ENCODE assay signal across 8 cellular contexts in the genomic region with DNA sequence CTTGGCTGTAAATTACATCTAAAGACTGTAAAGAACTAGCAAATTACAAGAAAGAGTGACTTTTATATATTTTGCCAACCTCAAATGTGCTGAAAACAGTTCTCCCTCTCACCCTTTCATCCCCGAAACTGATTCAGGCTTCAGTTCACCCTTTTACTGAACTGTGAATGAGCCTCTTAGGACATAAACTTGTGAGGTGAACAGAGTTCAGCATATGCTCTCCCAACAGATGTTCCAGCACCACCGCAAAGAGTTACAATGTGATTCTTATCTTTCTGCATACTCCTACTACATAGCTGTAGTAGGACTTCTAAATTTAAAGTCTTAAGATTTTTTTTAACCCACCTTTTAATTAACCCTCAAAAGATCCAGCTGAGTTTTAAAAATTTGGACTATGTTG. TPM values are rescaled to one million over a fixed set of nuclear protein-coding genes. Genes with fewer than 3 reads are reported as not detected.
DNase-seq lines count a peak whose midpoint lies in the region; FAIRE-seq and TF ChIP-seq lines count a peak whose summit lies in the region.

No MANE protein-coding gene starts in this region.

- H3K4me3 Mint-ChIP-seq in activated naive CD4-positive, alpha-beta T cell treated with anti-CD3 and anti-CD28 coated beads, Interleukin-2, amount 10 ng/mL, durations not matched to agents 7 days and 5 days = peak overlapping the region; percentile 94
- H3K4me3 Mint-ChIP-seq in activated T-helper 1 cell treated with anti-CD3 and anti-CD28 coated beads, Interleukin-12 subunit alpha, Interleukin-12 subunit beta, Interleukin-2, Interleukin-4 antibody, amounts not matched to agents 30 ng/mL and 10 ng/mL and 1 ng/mL, durations not matched to agents 14 hours and 24 hours and 36 hours = peak overlapping the region; percentile 95

- H2AFZ ChIP-seq in keratinocyte (ENCODE audit: control insufficient read depth, low read length) = no peak overlapping the region

- in situ Hi-C loops in transverse colon (cut with MboI; ENCODE audit: low pct_ligation_motif_present in 1 of 4, low pct_unique_long_range_greater_than_20kb in 1 of 4, low sequenced_read_pairs in 3 of 4) (no loop called here), GM13976 (cut with MboI; ENCODE audit: low sequenced_read_pairs, unreplicated experiment) (no loop called here)

- H3K27me3 ChIP-seq in keratinocyte (ENCODE audit: control insufficient read depth, extremely low read depth, insufficient read depth, low read length) (no peaks in the 10 kb centered on the region), transverse colon (no peaks in the 10 kb centered on the region)

- H3K27ac Mint-ChIP-seq in activated naive CD4-positive, alpha-beta T cell treated with anti-CD3 and anti-CD28 coated beads, Interleukin-2, amount 10 ng/mL, durations not matched to agents 7 days and 5 days = peak overlapping the region; percentile 92
- H3K27ac Mint-ChIP-seq in activated T-helper 1 cell treated with anti-CD3 and anti-CD28 coated beads, Interleukin-12 subunit alpha, Interleukin-12 subunit beta, Interleukin-2, Interleukin-4 antibody, amounts not matched to agents 30 ng/mL and 10 ng/mL and 1 ng/mL, durations not matched to agents 14 hours and 24 hours and 36 hours = peak overlapping the region; percentile 94

- peak overlapping the region; percentile 94 for H3K9ac ChIP-seq in keratinocyte (ENCODE audit: control insufficient read depth, extremely low read depth, insufficient read depth, low read length)

- H3K27ac ChIP-seq in keratinocyte (ENCODE audit: control insufficient read depth, insufficient read depth, low read length) = peak overlapping the region; percentile 81
- H3K27ac ChIP-seq in transverse colon = no peak overlapping the region
- H3K27ac ChIP-seq in RWPE1 = no peak overlapping the region

- peak overlapping the region; percentile 95 for H3K4me2 ChIP-seq in keratinocyte (ENCODE audit: control insufficient read depth, extremely low read depth, insufficient read depth, low read depth, low read length)

- H3K9me3 ChIP-seq in keratinocyte (ENCODE audit: control insufficient read depth, low read depth, low read length) = no peaks in the 10 kb centered on the region
- no peaks in the 10 kb centered on the region for H3K9me3 ChIP-seq in transverse colon

- H3K4me1 Mint-ChIP-seq in activated naive CD4-positive, alpha-beta T cell treated with anti-CD3 and anti-CD28 coated beads, Interleukin-2, amount 10 ng/mL, durations not matched to agents 7 days and 5 days = peaks cover 29% of the 10 kb centered on the region
- peaks cover 32% of the 10 kb centered on the region for H3K4me1 Mint-ChIP-seq in activated T-helper 1 cell treated with anti-CD3 and anti-CD28 coated beads, Interleukin-12 subunit alpha, Interleukin-12 subunit beta, Interleukin-2, Interleukin-4 antibody, amounts not matched to agents 30 ng/mL and 10 ng/mL and 1 ng/mL, durations not matched to agents 14 hours and 24 hours and 36 hours (ENCODE audit: low read depth)

- H3K36me3 ChIP-seq in keratinocyte (ENCODE audit: control insufficient read depth in 2 of 2, extremely low read depth in 1 of 2, insufficient read depth in 2 of 2, low read length in 2 of 2) = no peaks in the 10 kb centered on the region
- H3K36me3 ChIP-seq in transverse colon = no peaks in the 10 kb centered on the region

- peaks cover 4% of the 10 kb centered on the region for H3K9me3 Mint-ChIP-seq in activated naive CD4-positive, alpha-beta T cell treated with anti-CD3 and anti-CD28 coated beads, Interleukin-2, amount 10 ng/mL, durations not matched to agents 7 days and 5 days
- no peaks in the 10 kb centered on the region for H3K9me3 Mint-ChIP-seq in activated T-helper 1 cell treated with anti-CD3 and anti-CD28 coated beads, Interleukin-12 subunit alpha, Interleukin-12 subunit beta, Interleukin-2, Interleukin-4 antibody, amounts not matched to agents 30 ng/mL and 10 ng/mL and 1 ng/mL, durations not matched to agents 14 hours and 24 hours and 36 hours

- H3K4me3 ChIP-seq in keratinocyte (ENCODE audit: control insufficient read depth in 2 of 3, extremely low read depth in 1 of 3, insufficient read depth in 2 of 3, low read depth in 1 of 3, low read length in 3 of 3) = peak overlapping the region; percentile 69 to 79 (median 75)
- H3K4me3 ChIP-seq in transverse colon = peak overlapping the region in 3 of 4 donors; percentile 69 to 95 (median 90)

- POLR2A ChIA-PET in RWPE1 (lab: Yijun Ruan, JAX; ENCODE audit: low non-redundant PET) = no interaction called here

- intact Hi-C loops in activated T-helper 1 cell treated with anti-CD3 and anti-CD28 coated beads, Interleukin-12 subunit alpha, Interleukin-12 subunit beta, Interleukin-2, Interleukin-4 antibody, amounts not matched to agents 30 ng/mL and 10 ng/mL and 1 ng/mL, durations not matched to agents 14 hours and 24 hours and 36 hours (cut with micrococcal nuclease) = loop anchor here (1.0 to 10.0 kb wide), 5 partner anchors 15 to 793 kb away; partner anchors contain the start of gene BCL2
- intact Hi-C loops in transverse colon (cut with DNase I; ENCODE audit: low total_unique reads) = no loop called here

- peaks cover 16% of the 10 kb centered on the region for H3K4me1 ChIP-seq in keratinocyte (ENCODE audit: control insufficient read depth, extremely low read depth, insufficient read depth, low read length)
- H3K4me1 ChIP-seq in transverse colon = peaks cover 7 to 22% (median 11%) of the 10 kb centered on the region in 4 donors

- dilution Hi-C loops in keratinocyte (cut with MboI; ENCODE audit: extremely low pct_ligation_motif_present, low sequenced_read_pairs) = no loop called here

- TF ChIP-seq EP300 in transverse colon (IDR thresholded peaks at IDR 0.05; ENCODE audit: low read depth) = no peak

- WGBS in transverse colon (ENCODE audit: low coverage in 1 of 2), 2 donors = 43 to 48% methylated on average over 2 of the region's 2 CpGs

- CTCF ChIA-PET in activated naive CD4-positive, alpha-beta T cell treated with anti-CD3 and anti-CD28 coated beads, Interleukin-2, amount 10 ng/mL, durations not matched to agents 7 days and 5 days (lab: Charles Lee) = interaction anchor here (0.6 to 4.9 kb wide), 3 partner anchors 16 to 96 kb away, joined by 3 to 25 read pairs (median 19); no protein-coding TSS in a partner anchor
- CTCF ChIA-PET in RWPE1 (lab: Yijun Ruan, JAX) = interaction anchor here (0.6 kb wide), 1 partner anchor 974 kb away, joined by 4 read pairs; no protein-coding TSS in a partner anchor

- H3K9me1 ChIP-seq in keratinocyte (ENCODE audit: control insufficient read depth, extremely low read depth, insufficient read depth, low read length) = no peaks in the 10 kb centered on the region

- no peak for DNase-seq in activated naive CD4-positive, alpha-beta T cell treated with anti-CD3 and anti-CD28 coated beads, Interleukin-2, amount 10 ng/mL, durations not matched to agents 7 days and 5 days
- DNase-seq in activated naive CD4-positive, alpha-beta T cell (lab: John Stamatoyannopoulos, UW) = no peak
- DNase-seq in activated T-helper 1 cell treated with anti-CD3 and anti-CD28 coated beads, Interleukin-12 subunit alpha, Interleukin-12 subunit beta, Interleukin-2, Interleukin-4 antibody, amounts not matched to agents 30 ng/mL and 10 ng/mL and 1 ng/mL, durations not matched to agents 14 hours and 24 hours and 36 hours (ENCODE audit: low spot score) = no peak
- DNase-seq in keratinocyte (ENCODE audit: low read depth, low spot score) (no peak), transverse colon (no peak), RWPE1 (ENCODE audit: low spot score) (no peak), GM13976 (ENCODE audit: low spot score) (no peak)
- no peak for DNase-seq in stimulated activated CD4-positive, alpha-beta T cell treated with anti-CD3 and anti-CD28 coated beads, Interleukin-1b, Interleukin-23, amount 100 ng/mL, for 48 hours

- TF ChIP-seq CTCF in keratinocyte (optimal IDR thresholded peaks at IDR 0.05 in 1 of 3, IDR thresholded peaks at IDR 0.05 in 1 of 3, conservative IDR thresholded peaks at IDR 0.05 in 1 of 3; ENCODE audit: extremely low read depth in 1 of 3, insufficient read depth in 2 of 3, low read length in 3 of 3) = no peak
- TF ChIP-seq CTCF in transverse colon (IDR thresholded peaks at IDR 0.05) = no peak
- no peak for TF ChIP-seq CTCF in RWPE1 (conservative IDR thresholded peaks at IDR 0.05; ENCODE audit: low read depth)
- TF ChIP-seq CTCF in GM13976 (IDR thresholded peaks at IDR 0.05; ENCODE audit: borderline replicate concordance, control extremely low read depth, extremely low read depth, insufficient read depth, missing control alignments) = no peak

- no peaks in the 10 kb centered on the region for H3K27me3 Mint-ChIP-seq in activated naive CD4-positive, alpha-beta T cell treated with anti-CD3 and anti-CD28 coated beads, Interleukin-2, amount 10 ng/mL, durations not matched to agents 7 days and 5 days
- peaks cover 4% of the 10 kb centered on the region for H3K27me3 Mint-ChIP-seq in activated T-helper 1 cell treated with anti-CD3 and anti-CD28 coated beads, Interleukin-12 subunit alpha, Interleukin-12 subunit beta, Interleukin-2, Interleukin-4 antibody, amounts not matched to agents 30 ng/mL and 10 ng/mL and 1 ng/mL, durations not matched to agents 14 hours and 24 hours and 36 hours (ENCODE audit: insufficient read depth)

- H3K79me2 ChIP-seq in keratinocyte (ENCODE audit: control insufficient read depth, insufficient read depth, low read length) = peaks cover 35% of the 10 kb centered on the region

- FAIRE-seq in keratinocyte (lab: Jason Lieb, UNC) = no peak

- no peaks in the 10 kb centered on the region for H4K20me1 ChIP-seq in keratinocyte (ENCODE audit: control insufficient read depth, extremely low read depth, insufficient read depth, low read length)

- TF ChIP-seq POLR2A in transverse colon (IDR thresholded peaks at IDR 0.05) = no peak

- H3K36me3 Mint-ChIP-seq in activated naive CD4-positive, alpha-beta T cell treated with anti-CD3 and anti-CD28 coated beads, Interleukin-2, amount 10 ng/mL, durations not matched to agents 7 days and 5 days = peaks cover 19% of the 10 kb centered on the region
- peaks cover 18% of the 10 kb centered on the region for H3K36me3 Mint-ChIP-seq in activated T-helper 1 cell treated with anti-CD3 and anti-CD28 coated beads, Interleukin-12 subunit alpha, Interleukin-12 subunit beta, Interleukin-2, Interleukin-4 antibody, amounts not matched to agents 30 ng/mL and 10 ng/mL and 1 ng/mL, durations not matched to agents 14 hours and 24 hours and 36 hours (ENCODE audit: low read depth)

RNA-seq across cellular contexts. Expression of gene ZCCHC2, which starts 1.2 kb away (rescaled TPM):
- total RNA-seq in activated T-helper 1 cell treated with anti-CD3 and anti-CD28 coated beads, Interleukin-12 subunit alpha, Interleukin-12 subunit beta, Interleukin-2, Interleukin-4 antibody, amounts not matched to agents 30 ng/mL and 10 ng/mL and 1 ng/mL, durations not matched to agents 14 hours and 24 hours and 36 hours = 55.7 and 58.8 TPM in 2 replicates
- 12.9 to 15.3 TPM (median 14.1 TPM) in 3 replicates for polyA plus RNA-seq in keratinocyte
- polyA plus RNA-seq in keratinocyte (2011; ENCODE audit: low read depth) = 21.1 TPM
- polyA plus RNA-seq in keratinocyte (2011; cell fraction: cytosol; rRNA removed) = 7.0 and 11.5 TPM in 2 replicates
- 23.1 and 23.7 TPM in 2 replicates for polyA plus RNA-seq in keratinocyte (2011; cell fraction: nucleus; rRNA removed)
- 9.5 and 9.9 TPM in 2 replicates for polyA plus RNA-seq in keratinocyte (2012; ENCODE audit: low replicate concordance)
- polyA minus RNA-seq in keratinocyte = 32.2 to 38.2 TPM (median 32.3 TPM) in 3 replicates
- 12.7 TPM for polyA minus RNA-seq in keratinocyte (2011; cell fraction: cytosol; rRNA and poly(A)+ RNA removed)
- 19.5 and 36.0 TPM in 2 replicates for polyA minus RNA-seq in keratinocyte (2011; cell fraction: nucleus; rRNA and poly(A)+ RNA removed)
- total RNA-seq in transverse colon = 10 to 100 TPM; 17.6 to 36.6 (median 22.4) TPM
